8 cellular contexts compared by ENCODE assay signal in the genomic region with DNA sequence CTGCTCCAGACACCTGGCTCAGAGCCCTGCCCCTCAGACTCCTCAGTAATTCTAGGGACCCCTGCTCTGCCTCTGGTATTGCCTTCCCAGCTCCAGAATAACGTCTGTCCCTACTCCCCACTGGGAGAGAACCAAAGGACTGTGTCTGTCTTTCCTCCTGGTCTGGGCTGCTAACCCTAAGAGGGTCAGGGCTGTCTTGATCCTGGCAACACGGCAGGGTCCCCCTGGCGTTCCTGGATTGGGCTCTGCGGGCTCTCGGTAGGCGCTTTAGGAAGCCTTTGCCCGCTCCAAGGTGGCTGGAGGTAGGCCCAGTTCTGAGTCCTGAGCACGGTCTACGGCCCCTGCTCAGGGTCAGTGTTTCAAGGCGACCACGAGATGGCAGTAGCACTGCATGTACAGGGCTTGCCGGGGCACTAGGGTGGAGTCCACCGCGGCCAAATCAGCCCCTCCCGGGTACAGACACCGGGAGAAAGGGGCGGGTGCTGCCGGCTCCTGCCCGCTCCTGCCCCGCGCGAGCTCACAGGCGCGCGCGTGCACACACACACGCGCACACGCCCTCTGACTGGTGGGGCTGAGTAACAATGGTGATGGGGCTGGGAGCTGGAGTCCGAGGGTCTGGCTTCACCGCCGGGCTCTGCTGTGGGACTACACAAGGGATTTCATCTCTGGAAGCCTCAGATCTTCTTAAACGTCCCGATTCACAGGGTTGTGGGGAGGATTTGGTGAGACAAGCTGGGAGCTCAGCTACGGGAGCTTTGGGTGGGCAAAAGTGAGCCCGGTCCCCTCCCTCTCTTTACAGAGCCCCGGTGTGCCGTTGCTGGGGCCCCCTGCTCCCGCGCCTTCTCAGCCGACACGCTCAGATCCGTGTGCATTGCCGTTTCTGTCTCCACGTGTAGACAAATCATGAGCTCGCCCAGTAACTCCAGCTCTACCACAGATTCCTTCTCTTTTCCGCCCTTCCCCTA. TPM values are rescaled to one million over a fixed set of nuclear protein-coding genes. Genes with fewer than 3 reads are reported as not detected.
DNase-seq lines count a peak whose midpoint lies in the region; ATAC-seq lines count a peak whose summit lies in the region.

No MANE protein-coding gene starts in this region.

- H3K36me3 Mint-ChIP-seq in CD8-positive, alpha-beta memory T cell: peaks cover 0 to 15% (median 0%) of the 10 kb centered on the region in 3 donors
- no peaks in the 10 kb centered on the region for H3K36me3 Mint-ChIP-seq in activated CD8-positive, alpha-beta memory T cell treated with anti-CD3 and anti-CD28 coated beads, Interleukin-2, amount 10 ng/mL, durations not matched to agents 7 days and 5 days

- H3K4me3 ChIP-seq in CD8-positive, alpha-beta memory T cell (ENCODE audit: low read length): peak overlapping the region; percentile 74
- peak overlapping the region; percentile 40 for H3K4me3 ChIP-seq in endocrine pancreas (ENCODE audit: control insufficient read depth, insufficient read depth, low read length)

- H3K27ac Mint-ChIP-seq in CD8-positive, alpha-beta memory T cell: peak overlapping the region in 6 of 8 donors; percentile 4 to 83 (median 42)
- no peak overlapping the region for H3K27ac Mint-ChIP-seq in activated CD8-positive, alpha-beta memory T cell treated with anti-CD3 and anti-CD28 coated beads, Interleukin-2, amount 10 ng/mL, durations not matched to agents 7 days and 5 days

- H3K4me3 Mint-ChIP-seq in CD8-positive, alpha-beta memory T cell: peak overlapping the region; percentile 55 to 92 (median 82)
- H3K4me3 Mint-ChIP-seq in activated CD8-positive, alpha-beta memory T cell treated with anti-CD3 and anti-CD28 coated beads, Interleukin-2, amount 10 ng/mL, durations not matched to agents 7 days and 5 days: peak overlapping the region; percentile 70

- peaks cover 16 to 31% (median 16%) of the 10 kb centered on the region in 3 donors for H3K4me1 Mint-ChIP-seq in CD8-positive, alpha-beta memory T cell
- H3K4me1 Mint-ChIP-seq in activated CD8-positive, alpha-beta memory T cell treated with anti-CD3 and anti-CD28 coated beads, Interleukin-2, amount 10 ng/mL, durations not matched to agents 7 days and 5 days: peaks cover 21% of the 10 kb centered on the region

- ATAC-seq in GM19468 (IDR thresholded peaks at IDR 0.05; ENCODE audit: extremely low read depth, unreplicated experiment): peak; percentile 86
- peak; percentile 95 for ATAC-seq in activated CD8-positive, alpha-beta memory T cell treated with anti-CD3 and anti-CD28 coated beads, Interleukin-2, amount 10 ng/mL, durations not matched to agents 7 days and 5 days

- H3K27me3 Mint-ChIP-seq in CD8-positive, alpha-beta memory T cell: peaks cover 5 to 19% of the 10 kb centered on the region in 2 donors
- peaks cover 5% of the 10 kb centered on the region for H3K27me3 Mint-ChIP-seq in activated CD8-positive, alpha-beta memory T cell treated with anti-CD3 and anti-CD28 coated beads, Interleukin-2, amount 10 ng/mL, durations not matched to agents 7 days and 5 days

- H3K4me1 ChIP-seq in CD8-positive, alpha-beta memory T cell (ENCODE audit: insufficient read depth, low read length): peaks cover 16% of the 10 kb centered on the region
- H3K4me1 ChIP-seq in endocrine pancreas (ENCODE audit: control insufficient read depth, insufficient read depth, low read length): no peaks in the 10 kb centered on the region

- CTCF ChIA-PET in CD8-positive, alpha-beta memory T cell (lab: Charles Lee): interaction anchor here (0.6 to 3.5 kb wide), 22 partner anchors 10 to 774 kb away, joined by 3 to 37 read pairs (median 3); partner anchors contain the start of gene TOM1
- CTCF ChIA-PET in activated CD8-positive, alpha-beta memory T cell treated with anti-CD3 and anti-CD28 coated beads, Interleukin-2, amount 10 ng/mL, durations not matched to agents 7 days and 5 days (lab: Charles Lee): interaction anchor here (0.6 to 4.9 kb wide), 40 partner anchors 9 to 779 kb away, joined by 3 to 36 read pairs (median 3); partner anchors contain the start of genes HMOX1 and MCM5

- H3K27ac ChIP-seq in CD8-positive, alpha-beta memory T cell (ENCODE audit: low read depth, low read length): peak overlapping the region; percentile 27

- H3K9me3 ChIP-seq in CD8-positive, alpha-beta memory T cell (ENCODE audit: low read length): no peaks in the 10 kb centered on the region
- no peaks in the 10 kb centered on the region for H3K9me3 ChIP-seq in endocrine pancreas (ENCODE audit: control insufficient read depth, low read length)

- no peaks in the 10 kb centered on the region for H3K36me3 ChIP-seq in CD8-positive, alpha-beta memory T cell (ENCODE audit: insufficient read depth, low read length)
- H3K36me3 ChIP-seq in endocrine pancreas (ENCODE audit: control insufficient read depth, insufficient read depth, low read length): no peaks in the 10 kb centered on the region

- no peaks in the 10 kb centered on the region for H3K9me3 Mint-ChIP-seq in CD8-positive, alpha-beta memory T cell
- no peaks in the 10 kb centered on the region for H3K9me3 Mint-ChIP-seq in activated CD8-positive, alpha-beta memory T cell treated with anti-CD3 and anti-CD28 coated beads, Interleukin-2, amount 10 ng/mL, durations not matched to agents 7 days and 5 days (ENCODE audit: low read depth)

- POLR2A ChIA-PET in CD8-positive, alpha-beta memory T cell (lab: Charles Lee): interaction anchor here (1.0 kb wide), 1 partner anchor 51 kb away, joined by 3 read pairs; the partner anchor contains the start of gene TOM1

- DNase-seq in CD8-positive, alpha-beta memory T cell: peak; percentile 74 to 89 (median 80)
- DNase-seq in HT1080 (ENCODE audit: low read depth) (peak; percentile 89), mesenteric fat pad (ENCODE audit: low spot score) (peak; percentile 97)
- DNase-seq in NK-92 treated with Interleukin-12 subunit alpha and Interleukin-12 subunit beta, amount 100 ng/mL, for 24 hours (lab: John Stamatoyannopoulos, UW): peak; percentile 73
- peak; percentile 93 for DNase-seq in activated CD8-positive, alpha-beta memory T cell treated with anti-CD3 and anti-CD28 coated beads, Interleukin-2, amount 10 ng/mL, durations not matched to agents 7 days and 5 days
- peak; percentile 71 for DNase-seq in stimulated activated CD8-positive, alpha-beta memory T cell treated with anti-CD3 and anti-CD28 coated beads, Interleukin-12 subunit alpha, Interleukin-12 subunit beta, amount 100 ng/mL, for 4 hours (ENCODE audit: low read depth)

- peak overlapping the region; percentile 65 for H3K9ac ChIP-seq in endocrine pancreas (ENCODE audit: control insufficient read depth, insufficient read depth, low read length)

- H3K27me3 ChIP-seq in CD8-positive, alpha-beta memory T cell (ENCODE audit: insufficient read depth, low read length, poor library complexity, severe bottlenecking): no peaks in the 10 kb centered on the region
- H3K27me3 ChIP-seq in endocrine pancreas (ENCODE audit: control insufficient read depth, insufficient read depth, low read length): no peaks in the 10 kb centered on the region

RNA-seq across cellular contexts. Expression of gene HMOX1, which starts 30.1 kb away (rescaled TPM):
- 1 to 10 TPM; 5.1 to 5.6 TPM for total RNA-seq in CD8-positive, alpha-beta memory T cell
- polyA plus RNA-seq in CD8-positive, alpha-beta memory T cell: 0.25 TPM
- total RNA-seq in HT1080 (2014; rRNA removed; shearing (Covaris generic)): 23.4 and 23.8 TPM in 2 replicates
- polyA plus RNA-seq in HT1080 (2015; cell fraction: cytosol; rRNA removed): 28.2 and 34.0 TPM in 2 replicates
- 26.1 and 29.3 TPM in 2 replicates for polyA plus RNA-seq in HT1080 (2015; cell fraction: nucleus; rRNA removed)
- total RNA-seq in activated CD8-positive, alpha-beta memory T cell treated with anti-CD3 and anti-CD28 coated beads, Interleukin-2, amount 10 ng/mL, durations not matched to agents 7 days and 5 days: 1 to 10 TPM in 1 of 2 experiments, under 1 TPM in 1; 0.88 to 6.0 TPM
- total RNA-seq in mesenteric fat pad: 87.0 TPM

RNA-seq across cellular contexts. Expression of gene MCM5, which starts 49.1 kb away (rescaled TPM):
- total RNA-seq in CD8-positive, alpha-beta memory T cell: 100 to 1,000 TPM; 287 to 300 TPM
- polyA plus RNA-seq in CD8-positive, alpha-beta memory T cell: 28.4 TPM
- total RNA-seq in HT1080 (2014; rRNA removed; shearing (Covaris generic)): 168 and 194 TPM in 2 replicates
- polyA plus RNA-seq in HT1080 (2015; cell fraction: cytosol; rRNA removed): 85.0 and 87.5 TPM in 2 replicates
- 190 and 192 TPM in 2 replicates for polyA plus RNA-seq in HT1080 (2015; cell fraction: nucleus; rRNA removed)
- 100 to 1,000 TPM; 271 to 329 TPM for total RNA-seq in activated CD8-positive, alpha-beta memory T cell treated with anti-CD3 and anti-CD28 coated beads, Interleukin-2, amount 10 ng/mL, durations not matched to agents 7 days and 5 days
- 12.4 TPM for total RNA-seq in mesenteric fat pad

RNA-seq across cellular contexts. Expression of gene TOM1, which starts 51.1 kb away (rescaled TPM):
- total RNA-seq in CD8-positive, alpha-beta memory T cell: 10 to 100 TPM; 15.1 to 17.0 TPM
- 34.5 TPM for polyA plus RNA-seq in CD8-positive, alpha-beta memory T cell
- total RNA-seq in HT1080 (2014; rRNA removed; shearing (Covaris generic)): 12.0 and 13.7 TPM in 2 replicates
- polyA plus RNA-seq in HT1080 (2015; cell fraction: cytosol; rRNA removed): 16.2 and 16.3 TPM in 2 replicates
- 18.5 and 20.5 TPM in 2 replicates for polyA plus RNA-seq in HT1080 (2015; cell fraction: nucleus; rRNA removed)
- 10 to 100 TPM; 16.1 to 20.5 TPM for total RNA-seq in activated CD8-positive, alpha-beta memory T cell treated with anti-CD3 and anti-CD28 coated beads, Interleukin-2, amount 10 ng/mL, durations not matched to agents 7 days and 5 days
- total RNA-seq in mesenteric fat pad: 83.2 TPM

Comparison
In these comparisons a context has a peak if more than half of its experiments do, and no peak if none do; other contexts are left out.
1. Peak in every context shown above with its lines: DNase-seq, ATAC-seq, H3K4me3 ChIP-seq and H3K27ac ChIP-seq.
2. RNA of gene MCM5, which starts 49.1 kb away (total RNA-seq): 271 to 329 TPM in activated CD8-positive, alpha-beta memory T cell treated with anti-CD3 and anti-CD28 coated beads, Interleukin-2, amount 10 ng/mL, durations not matched to agents 7 days and 5 days, 287 to 300 TPM in CD8-positive, alpha-beta memory T cell and 168 to 194 TPM in HT1080; 12.4 TPM in mesenteric fat pad (single experiment); every median in the first group is over 10 times any median in the second.